Comparison of ENCODE assay signal across 25 cellular contexts in the genomic region with DNA sequence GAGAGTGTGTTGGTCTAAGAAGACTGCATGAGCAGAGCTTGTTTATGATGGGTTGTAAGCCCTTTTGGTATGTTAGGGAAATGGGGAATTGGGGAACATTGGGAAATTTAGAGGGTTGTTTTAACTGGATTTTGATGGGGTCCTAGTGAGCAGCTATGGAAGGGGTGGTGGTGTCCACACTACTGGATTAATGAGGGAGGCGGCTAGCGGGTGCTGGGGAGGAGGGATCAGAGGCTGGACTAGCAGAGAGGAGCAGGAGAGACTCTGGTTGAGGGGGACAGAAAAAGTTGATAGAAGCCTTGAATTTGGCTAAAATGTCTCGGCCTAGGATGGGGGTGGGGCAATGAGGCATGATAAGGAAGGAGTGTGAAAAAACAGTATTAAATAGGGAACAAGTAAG.
"Had no signal": no experiment of that assay in that cellular context is flagged by ENCODE, and none has a peak within 500 bp of the region (broad histone marks: within the 10 kb centered on the region; RNA-seq: fewer than 3 reads in every experiment).

No MANE protein-coding gene starts in this region.

- DNase-seq: colonic mucosa; cortex of kidney; effector CD8-positive, alpha-beta T cell; effector memory CD8-positive, alpha-beta T cell; endodermal cell; erythroblast; esophagus squamous epithelium; foreskin fibroblast; foreskin melanocyte; gastrocnemius medialis; glutamatergic neuron; head of caudate nucleus; heart right ventricle; hippocampal formation; left cardiac atrium; left lung; left ventricle myocardium superior; lower lobe of right lung; mesenchymal stem cell; mucosa of descending colon; naive B cell had no signal

- H3K27me3 Mint-ChIP-seq: dendritic cell treated with granulocyte-macrophage colony-stimulating factor and Interleukin-4, amounts not matched to agents 40 ng/mL and 50 ng/mL, for 4 days; naive B cell had no signal

- H3K4me3 ChIP-seq: colonic mucosa, esophagus squamous epithelium, gastrocnemius medialis, heart right ventricle, left lung, lower lobe of right lung, mucosa of descending colon had no signal

- H3K27ac Mint-ChIP-seq: dendritic cell treated with granulocyte-macrophage colony-stimulating factor and Interleukin-4, amounts not matched to agents 40 ng/mL and 50 ng/mL, for 4 days; effector memory CD8-positive, alpha-beta T cell; endodermal cell; mesothelial cell of epicardium had no signal

- H3K27me3 ChIP-seq: colonic mucosa, esophagus squamous epithelium, gastrocnemius medialis, heart right ventricle, left lung had no signal

- H3K4me1 ChIP-seq: colonic mucosa, esophagus squamous epithelium, gastrocnemius medialis, heart right ventricle, left lung, lower lobe of right lung had no signal

- H3K9me3 ChIP-seq: colonic mucosa, gastrocnemius medialis, lower lobe of right lung had no signal

- H3K36me3 ChIP-seq: colonic mucosa, esophagus squamous epithelium, gastrocnemius medialis, heart right ventricle, left lung, lower lobe of right lung had no signal

- ATAC-seq: effector memory CD8-positive, alpha-beta T cell; esophagus mucosa; gastrocnemius medialis; heart right ventricle; left cardiac atrium; left lung; left ventricle myocardium superior; lower lobe of right lung; mucosa of descending colon had no signal

- H3K4me3 Mint-ChIP-seq: dendritic cell treated with granulocyte-macrophage colony-stimulating factor and Interleukin-4, amounts not matched to agents 40 ng/mL and 50 ng/mL, for 4 days; effector memory CD8-positive, alpha-beta T cell; endodermal cell; mesothelial cell of epicardium had no signal

- H3K27ac ChIP-seq: colonic mucosa, epithelial cell of prostate, esophagus squamous epithelium, gastrocnemius medialis, heart right ventricle, left lung, lower lobe of right lung had no signal

- H3K4me1 Mint-ChIP-seq: endodermal cell, mesothelial cell of epicardium had no signal
